In genomic region chr10:127472976-127473375, GRCh38 we compare ENCODE assay signal across 7 cellular contexts.
"Had no signal": no experiment of that assay in that cellular context is flagged by ENCODE, and none has a peak within 500 bp of the region (broad histone marks: within the 10 kb centered on the region; RNA-seq: fewer than 3 reads in every experiment).

No MANE protein-coding gene starts in this region.

- H3K9me3 Mint-ChIP-seq: GM23338 had no signal

- H3K9ac ChIP-seq: KMS-11 had no signal

- H3K27ac Mint-ChIP-seq: GM23338, IgD-negative memory B cell had no signal

- DNase-seq: H7, HCEC 1CT, KBM-7 had no signal

- H3K4me3 ChIP-seq: GM23338 had no signal

- H3K4me3 Mint-ChIP-seq: GM23338, IgD-negative memory B cell had no signal

- H3K4me1 Mint-ChIP-seq: IgD-negative memory B cell had no signal

- H3K4me2 ChIP-seq: GM23338, KMS-11 had no signal

- H3K27ac ChIP-seq: HL-60, KMS-11 had no signal

- H2AFZ ChIP-seq: GM23338 had no signal
